20 cellular contexts compared by ENCODE assay signal in genomic region chr12:126114420-126114819, GRCh38.
DNase-seq lines count a peak whose midpoint lies in the region; ATAC-seq and TF ChIP-seq lines count a peak whose summit lies in the region.
"Had no signal": no experiment of that assay in that cellular context is flagged by ENCODE, and none has a peak within 500 bp of the region (broad histone marks: within the 10 kb centered on the region; RNA-seq: fewer than 3 reads in every experiment).

No MANE protein-coding gene starts in this region.

- WGBS in prostate gland = 11% methylated on average over 4 of the region's 4 CpGs

- H3K9me3 ChIP-seq in prostate gland = no peaks in the 10 kb centered on the region
- H3K9me3 ChIP-seq: BLaER1, HAP-1 had no signal

- intact Hi-C loops in prostate gland (cut with DNase I) = no loop called here

- H3K27ac ChIP-seq in prostate gland = no peak overlapping the region
- H3K27ac ChIP-seq: BLaER1, C4-2B had no signal

- DNase-seq in LoVo (ENCODE audit: low spot score) (peak; percentile 34), left kidney (ENCODE audit: low read depth, low spot score) (peak; percentile 72), prostate gland (ENCODE audit: low spot score) (peak; percentile 13), NOMO-1 (lab: John Stamatoyannopoulos, UW; ENCODE audit: unreplicated experiment in 2 of 2) (no peak), ecto neural progenitor cell (ENCODE audit: low spot score) (no peak)
- no peak for DNase-seq in activated T-cell treated with anti-CD3 and anti-CD28 coated beads, Interleukin-2, amount 50 U/mL, for 4 hours
- DNase-seq: CD4-positive, CD25-positive, alpha-beta regulatory T cell; CD8-positive, alpha-beta memory T cell; DMS 273 treated with DMSO at 0.1 percent for 48 hours; DMS79; EL; GDM1; HFFc6 had no signal

- no peak overlapping the region for H3K4me3 Mint-ChIP-seq in activated T-cell treated with anti-CD3 and anti-CD28 coated beads, Interleukin-2, amount 50 U/mL, for 4 hours
- H3K4me3 Mint-ChIP-seq: B cell; CD4-positive, CD25-positive, alpha-beta regulatory T cell; CD8-positive, alpha-beta memory T cell; GM23338; HFFc6 had no signal

- H3K36me3 ChIP-seq in prostate gland = no peaks in the 10 kb centered on the region
- H3K36me3 ChIP-seq: BLaER1, HAP-1 had no signal

- ATAC-seq in activated T-cell treated with anti-CD3 and anti-CD28 coated beads, Interleukin-2, amount 50 U/mL, for 4 hours = no peak
- ATAC-seq in GM19455 (IDR thresholded peaks at IDR 0.05; ENCODE audit: unreplicated experiment) = no peak
- ATAC-seq: GM12878, GM23338 had no signal

- TF ChIP-seq CTCF in prostate gland (IDR thresholded peaks at IDR 0.05) = no peak

- no peak for TF ChIP-seq POLR2A in prostate gland (IDR thresholded peaks at IDR 0.05)

- no peaks in the 10 kb centered on the region for H3K4me1 Mint-ChIP-seq in activated T-cell treated with anti-CD3 and anti-CD28 coated beads, Interleukin-2, amount 50 U/mL, for 4 hours (ENCODE audit: low read depth)
- H3K4me1 Mint-ChIP-seq: B cell; CD4-positive, CD25-positive, alpha-beta regulatory T cell; CD8-positive, alpha-beta memory T cell; GM23338 had no signal

- peaks cover 9% of the 10 kb centered on the region for H3K9me3 Mint-ChIP-seq in activated T-cell treated with anti-CD3 and anti-CD28 coated beads, Interleukin-2, amount 50 U/mL, for 4 hours

- H3K4me3 ChIP-seq in prostate gland = no peak overlapping the region
- H3K4me3 ChIP-seq: BLaER1, GM12878, GM23338, HAP-1 had no signal

- H3K27me3 Mint-ChIP-seq in activated T-cell treated with anti-CD3 and anti-CD28 coated beads, Interleukin-2, amount 50 U/mL, for 4 hours (ENCODE audit: low read depth) = no peaks in the 10 kb centered on the region
- H3K27me3 Mint-ChIP-seq: B cell; CD4-positive, CD25-positive, alpha-beta regulatory T cell; CD8-positive, alpha-beta memory T cell had no signal

- H3K27me3 ChIP-seq in prostate gland (replicated peaks; ENCODE audit: insufficient read depth) = no peaks in the 10 kb centered on the region
- H3K27me3 ChIP-seq: BLaER1 had no signal

- H3K36me3 Mint-ChIP-seq in activated T-cell treated with anti-CD3 and anti-CD28 coated beads, Interleukin-2, amount 50 U/mL, for 4 hours (ENCODE audit: insufficient read depth) = no peaks in the 10 kb centered on the region
- H3K36me3 Mint-ChIP-seq: CD4-positive, CD25-positive, alpha-beta regulatory T cell; CD8-positive, alpha-beta memory T cell had no signal

- H3K4me1 ChIP-seq in prostate gland (replicated peaks) = no peaks in the 10 kb centered on the region
- H3K4me1 ChIP-seq: BLaER1, HAP-1 had no signal

Comparison
In these comparisons a context has a peak if more than half of its experiments do, and no peak if none do; other contexts are left out.
1. DNase-seq: peak in LoVo (single experiment), left kidney (single experiment) and prostate gland (single experiment); none in activated T-cell treated with anti-CD3 and anti-CD28 coated beads, Interleukin-2, amount 50 U/mL, for 4 hours (single experiment), NOMO-1 (0 of 2) and ecto neural progenitor cell (single experiment).